15 cellular contexts compared by ENCODE assay signal in genomic region chr2:239892480-239893235, GRCh38.
DNase-seq lines count a peak whose midpoint lies in the region; ATAC-seq lines count a peak whose summit lies in the region.
"Had no signal": no experiment of that assay in that cellular context is flagged by ENCODE, and none has a peak within 500 bp of the region (broad histone marks: within the 10 kb centered on the region; RNA-seq: fewer than 3 reads in every experiment).

No MANE protein-coding gene starts in this region.

- H3K9me3 Mint-ChIP-seq in activated CD8-positive, alpha-beta memory T cell treated with anti-CD3 and anti-CD28 coated beads, Interleukin-2, amount 10 ng/mL, durations not matched to agents 7 days and 5 days (ENCODE audit: low read depth): no peaks in the 10 kb centered on the region
- H3K9me3 Mint-ChIP-seq in naive thymus-derived CD8-positive, alpha-beta T cell: no peaks in the 10 kb centered on the region

- no peaks in the 10 kb centered on the region for H3K36me3 Mint-ChIP-seq in activated CD8-positive, alpha-beta memory T cell treated with anti-CD3 and anti-CD28 coated beads, Interleukin-2, amount 10 ng/mL, durations not matched to agents 7 days and 5 days
- no peaks in the 10 kb centered on the region for H3K36me3 Mint-ChIP-seq in naive thymus-derived CD8-positive, alpha-beta T cell

- CTCF ChIA-PET in activated CD8-positive, alpha-beta memory T cell treated with anti-CD3 and anti-CD28 coated beads, Interleukin-2, amount 10 ng/mL, durations not matched to agents 7 days and 5 days (lab: Charles Lee): no interaction called here

- POLR2A ChIA-PET in naive thymus-derived CD8-positive, alpha-beta T cell (lab: Charles Lee): no interaction called here

- no peak for ATAC-seq in activated CD8-positive, alpha-beta memory T cell treated with anti-CD3 and anti-CD28 coated beads, Interleukin-2, amount 10 ng/mL, durations not matched to agents 7 days and 5 days
- ATAC-seq in naive thymus-derived CD8-positive, alpha-beta T cell: no peak

- H3K36me3 ChIP-seq in H7 (replicated peaks; ENCODE audit: control insufficient read depth, insufficient read depth, low read length): no peaks in the 10 kb centered on the region
- H3K36me3 ChIP-seq: BLaER1 treated with 17β-estradiol and CSF1 and Interleukin-3, amounts not matched to agents 10 nM and 100 nM; MG63 had no signal

- H3K27me3 ChIP-seq in H7 (ENCODE audit: control insufficient read depth, insufficient read depth, low read length): no peaks in the 10 kb centered on the region; the same call in 1 of the 2 replicates
- H3K27me3 ChIP-seq: BLaER1 treated with 17β-estradiol and CSF1 and Interleukin-3, amounts not matched to agents 10 nM and 100 nM; MG63 had no signal

- peak; percentile 15 for DNase-seq in activated CD8-positive, alpha-beta memory T cell treated with anti-CD3 and anti-CD28 coated beads, Interleukin-2, amount 50 U/mL, for 48 hours
- DNase-seq in activated CD8-positive, alpha-beta memory T cell treated with anti-CD3 and anti-CD28 coated beads, Interleukin-2, amount 10 ng/mL, durations not matched to agents 7 days and 5 days: no peak
- DNase-seq in H7 (peak; percentile 16), ecto neural progenitor cell (ENCODE audit: low spot score) (peak; percentile 38), posterior vena cava (ENCODE audit: low spot score) (peak; percentile 25), NCI-H1436 (lab: John Stamatoyannopoulos, UW) (no peak), cerebellum (ENCODE audit: low spot score) (no peak)
- DNase-seq in naive thymus-derived CD8-positive, alpha-beta T cell: no peak
- DNase-seq: GF-D8, MG63, NCI-H1105 treated with DMSO at 0.1 percent for 48 hours, NCI-H187, NCI-H526 treated with DMSO at 0.1 percent for 48 hours, OCI-M1 had no signal

- H3K4me3 Mint-ChIP-seq in activated CD8-positive, alpha-beta memory T cell treated with anti-CD3 and anti-CD28 coated beads, Interleukin-2, amount 10 ng/mL, durations not matched to agents 7 days and 5 days: no peak overlapping the region
- H3K4me3 Mint-ChIP-seq in naive thymus-derived CD8-positive, alpha-beta T cell: no peak overlapping the region

- no peak overlapping the region for H3K4me3 ChIP-seq in H7 (ENCODE audit: insufficient read depth, low read depth, low read length)
- H3K4me3 ChIP-seq: BLaER1 treated with 17β-estradiol and CSF1 and Interleukin-3, amounts not matched to agents 10 nM and 100 nM; MG63 had no signal

- H3K27me3 Mint-ChIP-seq in activated CD8-positive, alpha-beta memory T cell treated with anti-CD3 and anti-CD28 coated beads, Interleukin-2, amount 10 ng/mL, durations not matched to agents 7 days and 5 days: peaks cover 26% of the 10 kb centered on the region
- H3K27me3 Mint-ChIP-seq in naive thymus-derived CD8-positive, alpha-beta T cell: peaks cover 9 to 30% (median 17%) of the 10 kb centered on the region in 5 donors

- no peak overlapping the region for H3K27ac Mint-ChIP-seq in activated CD8-positive, alpha-beta memory T cell treated with anti-CD3 and anti-CD28 coated beads, Interleukin-2, amount 10 ng/mL, durations not matched to agents 7 days and 5 days
- no peak overlapping the region for H3K27ac Mint-ChIP-seq in naive thymus-derived CD8-positive, alpha-beta T cell

- intact Hi-C loops in posterior vena cava (cut with DNase I): no loop called here

- H3K4me1 Mint-ChIP-seq in activated CD8-positive, alpha-beta memory T cell treated with anti-CD3 and anti-CD28 coated beads, Interleukin-2, amount 10 ng/mL, durations not matched to agents 7 days and 5 days: no peaks in the 10 kb centered on the region
- peaks cover 0 to 4% (median under 1%) of the 10 kb centered on the region in 4 donors for H3K4me1 Mint-ChIP-seq in naive thymus-derived CD8-positive, alpha-beta T cell

Comparison
In these comparisons a context has a peak if more than half of its experiments do, and no peak if none do; other contexts are left out.
1. DNase-seq: peak in activated CD8-positive, alpha-beta memory T cell treated with anti-CD3 and anti-CD28 coated beads, Interleukin-2, amount 50 U/mL, for 48 hours (single experiment), H7 (single experiment), ecto neural progenitor cell (single experiment) and posterior vena cava (single experiment); none in activated CD8-positive, alpha-beta memory T cell treated with anti-CD3 and anti-CD28 coated beads, Interleukin-2, amount 10 ng/mL, durations not matched to agents 7 days and 5 days (single experiment), NCI-H1436 (single experiment), naive thymus-derived CD8-positive, alpha-beta T cell (0 of 10) and cerebellum (single experiment).